In genomic region chr3:103440539-103441113, GRCh38 we compare ENCODE assay signal across 8 cellular contexts.
DNase-seq lines count a peak whose midpoint lies in the region; ATAC-seq and TF ChIP-seq lines count a peak whose summit lies in the region.

No MANE protein-coding gene starts in this region.

- no peaks in the 10 kb centered on the region for H3K36me3 ChIP-seq in DND-41 (ENCODE audit: insufficient read depth, low read length)

- no peaks in the 10 kb centered on the region for H3K9me3 Mint-ChIP-seq in endothelial cell (ENCODE audit: unreplicated experiment)
- H3K9me3 Mint-ChIP-seq in activated T-cell treated with anti-CD3 and anti-CD28 coated beads, Interleukin-2, amount 50 U/mL, for 72 hours, result peaks cover 3 to 4% of the 10 kb centered on the region in 2 donors

- no peaks in the 10 kb centered on the region for H3K27me3 Mint-ChIP-seq in endothelial cell (ENCODE audit: unreplicated experiment)
- no peaks in the 10 kb centered on the region for H3K27me3 Mint-ChIP-seq in activated T-cell treated with anti-CD3 and anti-CD28 coated beads, Interleukin-2, amount 50 U/mL, for 72 hours (ENCODE audit: low read depth)

- no peaks in the 10 kb centered on the region for H4K20me1 ChIP-seq in DND-41 (ENCODE audit: insufficient read depth, low read length)

- no peak overlapping the region for H2AFZ ChIP-seq in DND-41 (ENCODE audit: low read depth, low read length)

- H3K27ac Mint-ChIP-seq in endothelial cell (ENCODE audit: unreplicated experiment), result no peak overlapping the region
- no peak overlapping the region for H3K27ac Mint-ChIP-seq in activated T-cell treated with anti-CD3 and anti-CD28 coated beads, Interleukin-2, amount 50 U/mL, for 72 hours

- H3K4me1 Mint-ChIP-seq in endothelial cell (ENCODE audit: unreplicated experiment), result no peaks in the 10 kb centered on the region
- no peaks in the 10 kb centered on the region for H3K4me1 Mint-ChIP-seq in activated T-cell treated with anti-CD3 and anti-CD28 coated beads, Interleukin-2, amount 50 U/mL, for 72 hours (ENCODE audit: low read depth)

- no peak overlapping the region for H3K4me3 Mint-ChIP-seq in endothelial cell (ENCODE audit: unreplicated experiment)
- H3K4me3 Mint-ChIP-seq in activated T-cell treated with anti-CD3 and anti-CD28 coated beads, Interleukin-2, amount 50 U/mL, for 72 hours, result no peak overlapping the region

- no peaks in the 10 kb centered on the region for H3K79me2 ChIP-seq in DND-41 (ENCODE audit: insufficient read depth, low read length)

- ATAC-seq in DND-41 (ENCODE audit: insufficient read depth, low read depth), result no peak
- ATAC-seq in GM21515 (IDR thresholded peaks at IDR 0.05; ENCODE audit: unreplicated experiment), result peak; percentile 86
- no peak for ATAC-seq in activated T-cell treated with anti-CD3 and anti-CD28 coated beads, Interleukin-2, amount 50 U/mL, for 72 hours (replicated peaks in 1 of 2)

- H3K4me1 ChIP-seq in DND-41 (ENCODE audit: insufficient read depth, low read length), result no peaks in the 10 kb centered on the region

- peaks cover 6% of the 10 kb centered on the region for H3K36me3 Mint-ChIP-seq in endothelial cell (ENCODE audit: low read depth, unreplicated experiment)
- no peaks in the 10 kb centered on the region for H3K36me3 Mint-ChIP-seq in activated T-cell treated with anti-CD3 and anti-CD28 coated beads, Interleukin-2, amount 50 U/mL, for 72 hours (ENCODE audit: insufficient read depth in 2 of 2)

- no peak overlapping the region for H3K4me3 ChIP-seq in DND-41 (ENCODE audit: low read depth in 1 of 2, low read length in 2 of 2)

- no peak for DNase-seq in DND-41
- DNase-seq in HT-29 (ENCODE audit: low spot score), result peak; percentile 62
- no peak for DNase-seq in endothelial cell (ENCODE audit: low spot score)
- no peak for DNase-seq in T-helper 9 cell
- DNase-seq in activated CD4-positive, alpha-beta T cell treated with anti-CD3 and anti-CD28 coated beads, Interleukin-2, amount 50 U/mL, for 48 hours, result no peak
- no peak for DNase-seq in activated T-cell treated with anti-CD3 and anti-CD28 coated beads, Interleukin-2, amount 50 U/mL, for 72 hours
- no peak for DNase-seq in NCI-H1105 (lab: John Stamatoyannopoulos, UW)

- TF ChIP-seq CTCF in DND-41 (IDR thresholded peaks at IDR 0.05; ENCODE audit: borderline replicate concordance, extremely low read depth, low read length, poor library complexity, severe bottlenecking) (peak; percentile 33), endothelial cell (IDR thresholded peaks at IDR 0.05; ENCODE audit: unreplicated experiment) (peak; percentile 70)

- H3K9ac ChIP-seq in DND-41 (ENCODE audit: low read depth, low read length), result no peak overlapping the region

- peaks cover 6% of the 10 kb centered on the region for H3K9me3 ChIP-seq in DND-41 (ENCODE audit: insufficient read depth, low read length, severe bottlenecking)

- no peak overlapping the region for H3K27ac ChIP-seq in DND-41 (ENCODE audit: low read length)

- no peaks in the 10 kb centered on the region for H3K27me3 ChIP-seq in DND-41 (ENCODE audit: insufficient read depth, low read length, poor library complexity)

- no peak overlapping the region for H3K4me2 ChIP-seq in DND-41 (ENCODE audit: insufficient read depth, low read length)
